ENCODE assay signal across 9 cellular contexts in the genomic region with DNA sequence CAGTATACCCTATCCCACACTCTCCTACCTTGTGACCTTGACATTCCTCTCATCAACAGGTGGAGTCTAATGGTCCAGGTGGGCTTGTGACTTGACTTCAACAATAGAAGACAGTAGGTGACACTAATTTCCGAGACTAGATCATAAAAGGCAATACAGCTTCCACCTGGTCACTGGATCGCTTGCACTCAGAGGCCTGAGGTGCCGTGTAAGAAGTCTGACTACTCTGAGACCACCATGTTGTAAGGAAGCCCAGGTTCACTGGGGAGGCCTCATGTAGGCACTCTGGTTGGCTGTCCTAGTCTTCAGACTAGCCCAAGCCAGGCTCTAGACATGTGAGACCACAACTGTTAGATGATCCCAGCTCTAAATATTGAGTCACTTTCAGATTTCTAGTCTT.
"Had no signal": no experiment of that assay in that cellular context is flagged by ENCODE, and none has a peak within 500 bp of the region (broad histone marks: within the 10 kb centered on the region; RNA-seq: fewer than 3 reads in every experiment).

No MANE protein-coding gene starts in this region.

- H3K4me3 ChIP-seq: GM23248, HAP-1 had no signal

- FAIRE-seq: HepG2 had no signal

- H2AFZ ChIP-seq: GM23248 had no signal

- DNase-seq: GM23248, GOT3, H7, HFFc6, KBM-7 had no signal

- H3K9ac ChIP-seq: GM23248 had no signal

- H3K36me3 ChIP-seq: HAP-1 had no signal

- H3K27ac ChIP-seq: GM23248, HL-60 had no signal

- ATAC-seq: HCT116, HepG2 had no signal

- H3K4me1 ChIP-seq: HAP-1 had no signal
